ENCODE assay signal across 14 cellular contexts in genomic region chr11:47986219-47986618, GRCh38. TPM values are rescaled to one million over a fixed set of nuclear protein-coding genes. Genes with fewer than 3 reads are reported as not detected.
DNase-seq lines count a peak whose midpoint lies in the region; ATAC-seq and TF ChIP-seq lines count a peak whose summit lies in the region.
"Had no signal": no experiment of that assay in that cellular context is flagged by ENCODE, and none has a peak within 500 bp of the region (broad histone marks: within the 10 kb centered on the region; RNA-seq: fewer than 3 reads in every experiment).

No MANE protein-coding gene starts in this region.

- no peak overlapping the region for H4K8ac ChIP-seq in trophoblast cell (ENCODE audit: low read depth, low read length)

- no peaks in the 10 kb centered on the region for H3K9me2 ChIP-seq in PC-9 (ENCODE audit: insufficient read depth)

- no peak overlapping the region for H3K14ac ChIP-seq in trophoblast cell (ENCODE audit: low read length)

- H3K18ac ChIP-seq in trophoblast cell (ENCODE audit: low read length) = peak overlapping the region; percentile 64

- H3K4me2 ChIP-seq in PC-9 (peak overlapping the region; percentile 30), trophoblast cell (ENCODE audit: low read length) (no peak overlapping the region), mammary epithelial cell (ENCODE audit: insufficient read depth, low read depth, low read length) (no peak overlapping the region)

- H3K27ac ChIP-seq in PC-9 (peak overlapping the region; percentile 65), trophoblast cell (ENCODE audit: low read depth, low read length) (no peak overlapping the region), mammary epithelial cell (ENCODE audit: insufficient read depth, low read depth, low read length) (no peak overlapping the region)
- H3K27ac ChIP-seq: parathyroid adenoma, suprapubic skin had no signal

- H3K4ac ChIP-seq in trophoblast cell (ENCODE audit: low read depth, low read length) = no peak overlapping the region

- H3K79me2 ChIP-seq in PC-9 (ENCODE audit: low read depth) (peaks cover 97% of the 10 kb centered on the region), trophoblast cell (ENCODE audit: control insufficient read depth, insufficient read depth, low read length, poor library complexity) (no peaks in the 10 kb centered on the region), mammary epithelial cell (ENCODE audit: insufficient read depth, low read length) (no peaks in the 10 kb centered on the region)

- H3K9me3 ChIP-seq in PC-9 (ENCODE audit: insufficient read depth, low read depth) (no peaks in the 10 kb centered on the region), trophoblast cell (ENCODE audit: insufficient read depth, low read depth, low read length) (no peaks in the 10 kb centered on the region), mammary epithelial cell (replicated peaks; ENCODE audit: insufficient read depth, low read length) (no peaks in the 10 kb centered on the region)
- H3K9me3 ChIP-seq: spleen, suprapubic skin had no signal

- H3K36me3 ChIP-seq in PC-9 (ENCODE audit: low read depth) = peaks cover 24% of the 10 kb centered on the region
- H3K36me3 ChIP-seq in trophoblast cell (ENCODE audit: control insufficient read depth in 1 of 2, insufficient read depth in 2 of 2, low read length in 2 of 2) = no peaks in the 10 kb centered on the region
- H3K36me3 ChIP-seq in mammary epithelial cell (ENCODE audit: insufficient read depth, low read length) = no peaks in the 10 kb centered on the region
- H3K36me3 ChIP-seq: suprapubic skin had no signal

- H2BK120ac ChIP-seq in trophoblast cell (ENCODE audit: insufficient read depth, low read length, poor library complexity) = no peak overlapping the region

- intact Hi-C loops in activated CD4-positive, alpha-beta T cell treated with anti-CD3 and anti-CD28 coated beads, Interleukin-2, amount 10 ng/mL, durations not matched to agents 24 days and 14 days (cut with micrococcal nuclease) = no loop called here
- intact Hi-C loops in PC-9 (cut with micrococcal nuclease; ENCODE audit: unreplicated experiment) = no loop called here
- intact Hi-C loops in left cardiac atrium (cut with DNase I) = no loop called here
- intact Hi-C loops in mammary epithelial cell (cut with micrococcal nuclease) = no loop called here

- no peaks in the 10 kb centered on the region for H3K9me3 Mint-ChIP-seq in activated CD4-positive, alpha-beta T cell treated with anti-CD3 and anti-CD28 coated beads, Interleukin-2, amount 10 ng/mL, durations not matched to agents 24 days and 14 days
- no peaks in the 10 kb centered on the region for H3K9me3 Mint-ChIP-seq in effector memory CD8-positive, alpha-beta T cell

- H4K20me1 ChIP-seq in PC-9 (ENCODE audit: insufficient read depth) (no peaks in the 10 kb centered on the region), mammary epithelial cell (ENCODE audit: insufficient read depth, low read length) (no peaks in the 10 kb centered on the region)

- H2AK5ac ChIP-seq in trophoblast cell (ENCODE audit: low read length) = no peak overlapping the region

- H3K23ac ChIP-seq in trophoblast cell (ENCODE audit: low read length) = no peak overlapping the region

- dilution Hi-C loops in mammary epithelial cell (cut with HindIII; ENCODE audit: low sequenced_read_pairs) = no loop called here

- in situ Hi-C loops in mammary epithelial cell (cut with MboI; ENCODE audit: low sequenced_read_pairs in 2 of 2) (no loop called here), KBM-7 (cut with MboI; ENCODE audit: low pct_unique_long_range_greater_than_20kb, low sequenced_read_pairs) (no loop called here)

- CTCF ChIA-PET in PC-9 (lab: Charles Lee) = interaction anchor here (0.9 to 1.0 kb wide), 2 partner anchors 62 to 123 kb away, joined by 3 read pairs; no protein-coding TSS in a partner anchor
- CTCF ChIA-PET in mammary epithelial cell (lab: Charles Lee; ENCODE audit: low non-redundant PET) = no interaction called here

- H3K36me3 Mint-ChIP-seq in activated CD4-positive, alpha-beta T cell treated with anti-CD3 and anti-CD28 coated beads, Interleukin-2, amount 10 ng/mL, durations not matched to agents 24 days and 14 days (ENCODE audit: low read depth) = peaks cover 50% of the 10 kb centered on the region
- peaks cover 10% of the 10 kb centered on the region for H3K36me3 Mint-ChIP-seq in effector memory CD8-positive, alpha-beta T cell (ENCODE audit: insufficient read depth)

- POLR2A ChIA-PET in PC-9 (lab: Charles Lee; ENCODE audit: unreplicated experiment) = interaction anchor here (0.7 to 1.0 kb wide), 3 partner anchors 69 to 125 kb away, joined by 4 to 6 read pairs (median 6); no protein-coding TSS in a partner anchor

- H3K79me1 ChIP-seq in trophoblast cell (ENCODE audit: low read length) = peaks cover 2% of the 10 kb centered on the region

- no peak for ATAC-seq in effector memory CD8-positive, alpha-beta T cell (replicated peaks)
- no peak for ATAC-seq in left cardiac atrium

- H2AFZ ChIP-seq in PC-9 (no peak overlapping the region), trophoblast cell (ENCODE audit: insufficient read depth, low read length, poor library complexity) (no peak overlapping the region), mammary epithelial cell (ENCODE audit: low read depth, low read length) (no peak overlapping the region)
- H2AFZ ChIP-seq: parathyroid adenoma had no signal

- H3K4me3 Mint-ChIP-seq in activated CD4-positive, alpha-beta T cell treated with anti-CD3 and anti-CD28 coated beads, Interleukin-2, amount 10 ng/mL, durations not matched to agents 24 days and 14 days = peak overlapping the region; percentile 52
- no peak overlapping the region for H3K4me3 Mint-ChIP-seq in effector memory CD8-positive, alpha-beta T cell

- no peak overlapping the region for H2BK5ac ChIP-seq in trophoblast cell (ENCODE audit: low read depth, low read length, poor library complexity)

- H4K91ac ChIP-seq in trophoblast cell (ENCODE audit: low read depth, low read length) = no peak overlapping the region

- no peak overlapping the region for H3K4me3 ChIP-seq in PC-9
- H3K4me3 ChIP-seq in trophoblast cell (ENCODE audit: low read depth, low read length) = no peak overlapping the region
- no peak overlapping the region for H3K4me3 ChIP-seq in mammary epithelial cell (replicated peaks in 1 of 3; ENCODE audit: insufficient read depth in 1 of 3, low read depth in 2 of 3, low read length in 3 of 3)
- H3K4me3 ChIP-seq: spleen, suprapubic skin had no signal

- no peak for TF ChIP-seq CTCF in PC-9 (conservative IDR thresholded peaks at IDR 0.05)
- no peak for TF ChIP-seq CTCF in mammary epithelial cell (conservative IDR thresholded peaks at IDR 0.05 in 1 of 2, IDR thresholded peaks at IDR 0.05 in 1 of 2; ENCODE audit: extremely low read depth in 1 of 2, insufficient read depth in 1 of 2, low read depth in 1 of 2, low read length in 2 of 2)

- peaks cover 56% of the 10 kb centered on the region for H3K4me1 Mint-ChIP-seq in activated CD4-positive, alpha-beta T cell treated with anti-CD3 and anti-CD28 coated beads, Interleukin-2, amount 10 ng/mL, durations not matched to agents 24 days and 14 days
- peaks cover 49 to 55% of the 10 kb centered on the region in 2 donors for H3K4me1 Mint-ChIP-seq in effector memory CD8-positive, alpha-beta T cell (ENCODE audit: low read depth in 2 of 2)

- peaks cover 75% of the 10 kb centered on the region for H3K4me1 ChIP-seq in PC-9 (replicated peaks; ENCODE audit: insufficient read depth)
- H3K4me1 ChIP-seq in trophoblast cell (ENCODE audit: control insufficient read depth in 1 of 2, insufficient read depth in 2 of 2, low read length in 2 of 2) = peaks cover 6 to 14% of the 10 kb centered on the region in 2 experiments
- peaks cover under 1% of the 10 kb centered on the region for H3K4me1 ChIP-seq in mammary epithelial cell (ENCODE audit: insufficient read depth, low read length)

- H3K27me3 ChIP-seq in PC-9 (ENCODE audit: insufficient read depth, low read depth) (no peaks in the 10 kb centered on the region), trophoblast cell (ENCODE audit: insufficient read depth, low read length) (no peaks in the 10 kb centered on the region), mammary epithelial cell (ENCODE audit: insufficient read depth, low read length) (peaks cover 6% of the 10 kb centered on the region)
- H3K27me3 ChIP-seq: spleen, suprapubic skin had no signal

- TSS peak; percentile 77 for BruUV-seq in PC-9 (replicated peaks; lab: Mats Ljungman, UMichigan)
- no TSS peak for BruUV-seq in mammary epithelial cell (replicated peaks; lab: Mats Ljungman, UMichigan)

- H3F3A ChIP-seq in PC-9 (ENCODE audit: insufficient read depth, low read depth) = peaks cover 30% of the 10 kb centered on the region

- H3K9ac ChIP-seq in trophoblast cell (ENCODE audit: low read length) = no peak overlapping the region
- H3K9ac ChIP-seq in mammary epithelial cell (ENCODE audit: insufficient read depth, low read length) = no peak overlapping the region
- H3K9ac ChIP-seq: parathyroid adenoma had no signal

- H3K27ac Mint-ChIP-seq in activated CD4-positive, alpha-beta T cell treated with anti-CD3 and anti-CD28 coated beads, Interleukin-2, amount 10 ng/mL, durations not matched to agents 24 days and 14 days = peak overlapping the region; percentile 82
- peak overlapping the region; percentile 57 to 86 for H3K27ac Mint-ChIP-seq in effector memory CD8-positive, alpha-beta T cell

- no peaks in the 10 kb centered on the region for H3K27me3 Mint-ChIP-seq in activated CD4-positive, alpha-beta T cell treated with anti-CD3 and anti-CD28 coated beads, Interleukin-2, amount 10 ng/mL, durations not matched to agents 24 days and 14 days
- H3K27me3 Mint-ChIP-seq in effector memory CD8-positive, alpha-beta T cell = no peaks in the 10 kb centered on the region

- no peak overlapping the region for H4K12ac ChIP-seq in trophoblast cell (ENCODE audit: low read depth, low read length)

- no peak overlapping the region for H2BK12ac ChIP-seq in trophoblast cell (ENCODE audit: low read length)

- WGBS in trophoblast cell (ENCODE audit: extremely low coverage, insufficient coverage, insufficient read length) = no CpG with 5 or more reads among the region's 5 CpGs
- 99% methylated on average over 5 of the region's 5 CpGs for WGBS in mammary epithelial cell (ENCODE audit: low coverage, missing lambda C conversion rate)

- no peak for DNase-seq in activated CD4-positive, alpha-beta T cell treated with anti-CD3 and anti-CD28 coated beads, Interleukin-2, amount 10 ng/mL, durations not matched to agents 24 days and 14 days
- DNase-seq in activated CD4-positive, alpha-beta T cell treated with anti-CD3 and anti-CD28 coated beads, Interleukin-2, amount 50 U/mL, for 1 hour = no peak
- DNase-seq in PC-9 (no peak), trophoblast cell (no peak), left cardiac atrium (no peak), mammary epithelial cell (no peak), KBM-7 (no peak)
- no peak for DNase-seq in effector memory CD8-positive, alpha-beta T cell
- DNase-seq: activated CD4-positive, CD25-positive, alpha-beta regulatory T cell; activated T-cell treated with anti-CD3 and anti-CD28 coated beads, Interleukin-2, amount 50 U/mL, for 48 hours; NCI-H2171; spleen had no signal

RNA-seq across cellular contexts. Expression of gene PTPRJ, which starts 5.9 kb away (rescaled TPM):
- total RNA-seq in activated CD4-positive, alpha-beta T cell treated with anti-CD3 and anti-CD28 coated beads, Interleukin-2, amount 10 ng/mL, durations not matched to agents 24 days and 14 days = 51.3 and 52.2 TPM in 2 replicates
- total RNA-seq in PC-9 (2021) (43.3 and 43.7 TPM in 2 replicates), left cardiac atrium (1 to 10 TPM; 6.7 TPM), mammary epithelial cell (1 to 10 TPM in 1 of 2 donors, under 1 TPM in 1; 0.73 to 1.5 TPM)
- polyA plus RNA-seq in trophoblast cell (2013) = 5.4 TPM in 2 replicates
- 0.32 TPM for polyA plus RNA-seq in mammary epithelial cell
- not detected for polyA minus RNA-seq in mammary epithelial cell
